ENCODE assay signal across 8 cellular contexts in genomic region chr14:31419179-31420012, GRCh38. TPM values are rescaled to one million over a fixed set of nuclear protein-coding genes. Genes with fewer than 3 reads are reported as not detected.
DNase-seq lines count a peak whose midpoint lies in the region; ATAC-seq, FAIRE-seq and TF ChIP-seq lines count a peak whose summit lies in the region.

No MANE protein-coding gene starts in this region.

- peak overlapping the region; percentile 93 for H3K9ac ChIP-seq in NT2/D1 (ENCODE audit: insufficient read length, low read depth)
- peak overlapping the region; percentile 89 for H3K9ac ChIP-seq in endocrine pancreas (ENCODE audit: control insufficient read depth, insufficient read depth, low read length)

- peak; percentile 50 for FAIRE-seq in GM12892 (lab: Jason Lieb, UNC)

- peaks cover 32% of the 10 kb centered on the region for H3K4me1 Mint-ChIP-seq in neural crest cell

- peak overlapping the region; percentile 91 for H3K4me3 ChIP-seq in NT2/D1 (ENCODE audit: insufficient read length, low read depth)
- peak overlapping the region; percentile 95 for H3K4me3 ChIP-seq in endocrine pancreas (ENCODE audit: control insufficient read depth, insufficient read depth, low read length)

- no peak overlapping the region for H3K27ac Mint-ChIP-seq in neural crest cell (ENCODE audit: unreplicated experiment)

- H3K36me3 ChIP-seq in NT2/D1 (ENCODE audit: insufficient read depth, insufficient read length, low read length) (no peaks in the 10 kb centered on the region), endocrine pancreas (ENCODE audit: control insufficient read depth, insufficient read depth, low read length) (no peaks in the 10 kb centered on the region)

- H3K27me3 ChIP-seq in NT2/D1 (ENCODE audit: insufficient read depth, insufficient read length) (no peaks in the 10 kb centered on the region), endocrine pancreas (ENCODE audit: control insufficient read depth, insufficient read depth, low read length) (no peaks in the 10 kb centered on the region)

- no peak for TF ChIP-seq CTCF in neural crest cell (conservative IDR thresholded peaks at IDR 0.05)
- no peak for TF ChIP-seq CTCF in GM20000 (IDR thresholded peaks at IDR 0.05; ENCODE audit: extremely low read depth, missing control alignments)

- peak overlapping the region; percentile 97 for H3K4me3 Mint-ChIP-seq in neural crest cell

- no peaks in the 10 kb centered on the region for H3K36me3 Mint-ChIP-seq in neural crest cell (ENCODE audit: low read depth)

- H3K27me3 Mint-ChIP-seq in neural crest cell (ENCODE audit: low read depth) = no peaks in the 10 kb centered on the region

- no peaks in the 10 kb centered on the region for H3K9me3 ChIP-seq in NT2/D1 (ENCODE audit: insufficient read depth, low read length)
- no peaks in the 10 kb centered on the region for H3K9me3 ChIP-seq in endocrine pancreas (ENCODE audit: control insufficient read depth, low read length)

- no peak for TF ChIP-seq POLR2A in GM12892 (IDR thresholded peaks at IDR 0.05; ENCODE audit: low read depth, low read length)

- no peaks in the 10 kb centered on the region for H3K9me3 Mint-ChIP-seq in neural crest cell

- ATAC-seq in GM18907 (IDR thresholded peaks at IDR 0.05; ENCODE audit: unreplicated experiment) = no peak
- ATAC-seq in HG03135 (IDR thresholded peaks at IDR 0.05; ENCODE audit: unreplicated experiment) = no peak

- DNase-seq in GM12892 (ENCODE audit: insufficient read length) = no peak
- DNase-seq in NT2/D1 (ENCODE audit: low read depth, low spot score) = no peak
- no peak for DNase-seq in neural crest cell (ENCODE audit: low read depth, low spot score)
- DNase-seq in NCI-H2196 treated with DMSO at 0.1 percent for 48 hours (lab: John Stamatoyannopoulos, UW; ENCODE audit: unreplicated experiment) = no peak
- no peak for DNase-seq in GM20000 (ENCODE audit: low spot score)

- H3K4me1 ChIP-seq in NT2/D1 (ENCODE audit: insufficient read depth, insufficient read length) = no peaks in the 10 kb centered on the region
- peaks cover 6% of the 10 kb centered on the region for H3K4me1 ChIP-seq in endocrine pancreas (ENCODE audit: control insufficient read depth, insufficient read depth, low read length)

RNA-seq across cellular contexts. Expression of gene HEATR5A, which starts 1.0 kb away (rescaled TPM):
- polyA plus RNA-seq in GM12892 (2012; ENCODE audit: missing spikeins) = 9.1 TPM
- 32.2 and 32.6 TPM in 2 replicates for total RNA-seq in neural crest cell

RNA-seq across cellular contexts. Expression of gene DTD2, which starts 37.9 kb away (rescaled TPM):
- 13.9 TPM for polyA plus RNA-seq in GM12892 (2012; ENCODE audit: missing spikeins)
- total RNA-seq in neural crest cell = 35.0 and 37.0 TPM in 2 replicates
